In the genomic region with DNA sequence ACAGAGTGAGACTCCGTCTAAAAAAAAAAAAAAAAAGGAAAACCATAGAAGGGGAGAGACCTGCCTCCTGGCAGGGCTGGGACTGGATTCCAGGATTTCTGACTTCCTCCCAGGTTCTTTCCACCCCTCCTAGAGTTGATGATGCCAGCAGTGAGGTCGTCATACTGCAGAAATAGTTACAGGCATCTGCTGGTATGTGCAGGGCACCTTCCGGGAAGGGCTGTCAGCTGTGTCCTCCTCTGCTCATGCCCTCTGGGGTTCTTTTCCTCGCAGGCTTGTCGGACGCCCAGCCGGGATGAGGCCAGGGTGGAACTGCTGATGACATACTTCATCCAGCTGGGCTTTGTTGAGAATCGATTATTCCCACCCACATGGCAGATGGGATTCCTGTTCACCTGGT, we compare ENCODE assay signal across 4 cellular contexts.
DNase-seq lines count a peak whose midpoint lies in the region; ATAC-seq and TF ChIP-seq lines count a peak whose summit lies in the region.
"Not testable (repeated sequence)": the region's sequence is repeated elsewhere in the genome, so short reads cannot be mapped to it uniquely, and the experiment has no call there.

No MANE protein-coding gene starts in this region.

- H3K4me1 ChIP-seq in heart left ventricle, psoas muscle: not testable (repeated sequence)

- ATAC-seq in Right ventricle myocardium inferior (peak; percentile 83), heart left ventricle (peak; percentile 78 to 96 (median 94)), left ventricle myocardium superior (peak; percentile 97), psoas muscle (peak; percentile 67 to 93 (median 74))

- not testable (repeated sequence) for H3K27me3 ChIP-seq in heart left ventricle; psoas muscle (ENCODE audit: insufficient read depth in 3 of 3, low read length in 2 of 3)

- not testable (repeated sequence) for H3K27ac ChIP-seq in heart left ventricle, psoas muscle

- H3K4me3 ChIP-seq in heart left ventricle, psoas muscle: not testable (repeated sequence)

- intact Hi-C loops in Right ventricle myocardium inferior (cut with DNase I); heart left ventricle (cut with DNase I); left ventricle myocardium superior (cut with micrococcal nuclease); psoas muscle (cut with DNase I): not testable (repeated sequence)

- TF ChIP-seq POLR2A in heart left ventricle (IDR thresholded peaks at IDR 0.05), result not testable (repeated sequence)

- DNase-seq in Right ventricle myocardium inferior (ENCODE audit: missing footprints); heart left ventricle; left ventricle myocardium superior; psoas muscle: not testable (repeated sequence)

- not testable (repeated sequence) for TF ChIP-seq CTCF in heart left ventricle (IDR thresholded peaks at IDR 0.05); psoas muscle (IDR thresholded peaks at IDR 0.05)

- H3K36me3 ChIP-seq in heart left ventricle; psoas muscle (ENCODE audit: insufficient read depth in 1 of 2, low read depth in 1 of 2): not testable (repeated sequence)

- WGBS in heart left ventricle, 4 donors, result no CpG with 5 or more reads among the region's 8 CpGs
- WGBS in psoas muscle, 3 donors, result no CpG with 5 or more reads among the region's 8 CpGs

- not testable (repeated sequence) for H3K9me3 ChIP-seq in heart left ventricle, psoas muscle
